In the genomic region with DNA sequence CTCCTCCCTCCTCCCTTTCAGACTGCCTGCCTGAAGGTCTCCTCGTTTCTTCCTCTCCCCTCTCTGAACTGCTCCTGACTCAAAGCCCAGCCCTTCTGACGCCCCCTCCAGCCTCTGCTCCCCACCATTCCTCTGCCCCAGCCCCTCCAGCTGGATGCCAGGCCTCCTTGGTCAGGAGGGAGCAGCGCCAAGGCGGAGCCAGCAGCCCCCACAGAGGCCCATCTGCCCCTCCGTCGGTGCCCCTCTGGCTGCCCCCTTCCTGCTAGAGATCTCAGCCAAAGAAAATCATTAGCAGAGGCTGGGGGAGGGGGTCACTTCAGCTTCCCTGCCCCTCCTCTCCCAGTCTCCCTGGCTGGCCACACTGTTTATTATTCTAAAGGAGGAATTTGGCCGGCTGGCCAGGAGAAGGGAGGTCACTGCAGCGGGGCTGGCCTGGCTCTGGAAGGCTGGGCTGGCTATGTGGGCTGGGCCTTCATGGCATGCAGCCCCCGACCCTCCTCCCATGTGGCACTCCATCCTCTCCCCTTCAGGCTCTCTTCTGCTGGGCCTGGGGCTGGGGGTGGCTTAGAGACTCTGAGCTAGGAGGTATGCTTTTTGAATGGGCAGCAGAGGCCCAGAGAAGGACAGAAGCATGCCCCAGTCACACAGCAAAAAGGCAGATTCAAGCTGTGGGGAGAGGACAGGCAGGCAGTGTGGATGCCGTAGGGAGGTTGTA, we compare ENCODE assay signal across 7 cellular contexts. TPM values are rescaled to one million over a fixed set of nuclear protein-coding genes. Genes with fewer than 3 reads are reported as not detected.
DNase-seq lines count a peak whose midpoint lies in the region; ATAC-seq lines count a peak whose summit lies in the region.

No MANE protein-coding gene starts in this region.

- H3K27ac ChIP-seq in esophagus (ENCODE audit: low read depth in 2 of 2, low read length in 1 of 2) (peak overlapping the region; percentile 66 to 71), urinary bladder (ENCODE audit: low read depth) (peak overlapping the region; percentile 50)

- 52 to 55% methylated on average over 10 of the region's 10 CpGs for WGBS in esophagus, 2 donors
- 16% methylated on average over 10 of the region's 10 CpGs for WGBS in urinary bladder

- POLR2A ChIA-PET in naive thymus-derived CD8-positive, alpha-beta T cell (lab: Charles Lee), result interaction anchor here (0.6 kb wide), 1 partner anchor 279 kb away, joined by 7 read pairs; no protein-coding TSS in a partner anchor

- H3K9ac ChIP-seq in NT2/D1 (ENCODE audit: insufficient read length, low read depth), result peak overlapping the region; percentile 44

- H3K4me3 Mint-ChIP-seq in naive thymus-derived CD8-positive, alpha-beta T cell, result no peak overlapping the region

- DNase-seq in NT2/D1 (ENCODE audit: low read depth, low spot score) (no peak), mucosa of gallbladder (ENCODE audit: low spot score) (peak; percentile 61), NOMO-1 treated with dmso at 0.1 percent for 144 hours (lab: John Stamatoyannopoulos, UW; ENCODE audit: unreplicated experiment) (no peak)
- no peak for DNase-seq in naive thymus-derived CD8-positive, alpha-beta T cell

- H3K36me3 ChIP-seq in NT2/D1 (ENCODE audit: insufficient read depth, insufficient read length, low read length), result peaks cover 34% of the 10 kb centered on the region
- no peaks in the 10 kb centered on the region for H3K36me3 ChIP-seq in esophagus (ENCODE audit: control insufficient read depth in 2 of 2, insufficient read depth in 2 of 2, low read length in 1 of 2)
- no peaks in the 10 kb centered on the region for H3K36me3 ChIP-seq in urinary bladder (ENCODE audit: insufficient read depth)

- peak overlapping the region in 2 of 10 donors; percentile 24 to 25 for H3K27ac Mint-ChIP-seq in naive thymus-derived CD8-positive, alpha-beta T cell

- ATAC-seq in GM18861 (IDR thresholded peaks at IDR 0.05; ENCODE audit: unreplicated experiment), result no peak
- ATAC-seq in naive thymus-derived CD8-positive, alpha-beta T cell, result no peak

- H3K36me3 Mint-ChIP-seq in naive thymus-derived CD8-positive, alpha-beta T cell, result no peaks in the 10 kb centered on the region

- no peaks in the 10 kb centered on the region for H3K9me3 ChIP-seq in NT2/D1 (ENCODE audit: insufficient read depth, low read length)
- no peaks in the 10 kb centered on the region for H3K9me3 ChIP-seq in esophagus (ENCODE audit: control insufficient read depth in 2 of 2, insufficient read depth in 1 of 2, low read depth in 1 of 2, low read length in 1 of 2)

- peaks cover 9% of the 10 kb centered on the region for H3K27me3 ChIP-seq in NT2/D1 (ENCODE audit: insufficient read depth, insufficient read length)
- no peaks in the 10 kb centered on the region for H3K27me3 ChIP-seq in esophagus (ENCODE audit: control insufficient read depth in 1 of 2, insufficient read depth in 2 of 2, low read length in 2 of 2)

- peaks cover 0 to 5% (median 2%) of the 10 kb centered on the region in 4 donors for H3K4me1 Mint-ChIP-seq in naive thymus-derived CD8-positive, alpha-beta T cell

- no peak overlapping the region for H3K4me3 ChIP-seq in NT2/D1 (ENCODE audit: insufficient read length, low read depth)
- H3K4me3 ChIP-seq in esophagus (ENCODE audit: low read depth in 1 of 2, low read length in 2 of 2), result no peak overlapping the region
- no peak overlapping the region for H3K4me3 ChIP-seq in urinary bladder (ENCODE audit: low read depth, low read length)

- peaks cover 0 to 4% (median 0%) of the 10 kb centered on the region in 5 donors for H3K27me3 Mint-ChIP-seq in naive thymus-derived CD8-positive, alpha-beta T cell

- H3K9me3 Mint-ChIP-seq in naive thymus-derived CD8-positive, alpha-beta T cell, result no peaks in the 10 kb centered on the region

- peaks cover 43% of the 10 kb centered on the region for H3K4me1 ChIP-seq in NT2/D1 (ENCODE audit: insufficient read depth, insufficient read length)
- H3K4me1 ChIP-seq in esophagus (ENCODE audit: control insufficient read depth in 2 of 2, insufficient read depth in 2 of 2, low read length in 1 of 2), result peaks cover 3 to 25% of the 10 kb centered on the region in 2 donors
- H3K4me1 ChIP-seq in urinary bladder (ENCODE audit: insufficient read depth), result no peaks in the 10 kb centered on the region

RNA-seq across cellular contexts. Expression of a gene that starts 16.9 kb away (rescaled TPM):
- polyA plus RNA-seq in esophagus (1 to 10 TPM; 7.9 to 9.6 TPM), urinary bladder (79.4 TPM)
- total RNA-seq in mucosa of gallbladder (97.8 TPM), urinary bladder (112 TPM)
- total RNA-seq in naive thymus-derived CD8-positive, alpha-beta T cell, result under 1 TPM; 0.47 to 0.49 TPM
- polyA plus RNA-seq in naive thymus-derived CD8-positive, alpha-beta T cell, result under 1 TPM in 2 of 3 donors, not detected in 1; 0.31 to 0.57 TPM

RNA-seq across cellular contexts. Expression of a gene that starts 27.9 kb away (rescaled TPM):
- polyA plus RNA-seq in esophagus, result under 1 TPM in 1 of 2 donors, not detected in 1; 0.08 TPM
- total RNA-seq in mucosa of gallbladder, result 0.29 TPM
- 0.21 TPM for total RNA-seq in urinary bladder
- polyA plus RNA-seq in urinary bladder, result not detected
- not detected for total RNA-seq in naive thymus-derived CD8-positive, alpha-beta T cell
- not detected for polyA plus RNA-seq in naive thymus-derived CD8-positive, alpha-beta T cell

RNA-seq across cellular contexts. Expression of a gene that starts 51.2 kb away (rescaled TPM):
- polyA plus RNA-seq in esophagus, result not detected
- total RNA-seq in mucosa of gallbladder, result not detected
- total RNA-seq in urinary bladder, result not detected
- 0.01 TPM for polyA plus RNA-seq in urinary bladder
- total RNA-seq in naive thymus-derived CD8-positive, alpha-beta T cell, result not detected
- polyA plus RNA-seq in naive thymus-derived CD8-positive, alpha-beta T cell, result not detected

RNA-seq across cellular contexts. Expression of a gene that starts 52.4 kb away (rescaled TPM):
- polyA plus RNA-seq in esophagus (1 to 10 TPM; 2.0 to 4.9 TPM), urinary bladder (15.8 TPM)
- total RNA-seq in mucosa of gallbladder (91.9 TPM), urinary bladder (24.5 TPM)
- total RNA-seq in naive thymus-derived CD8-positive, alpha-beta T cell, result 1 to 10 TPM; 1.0 to 1.5 TPM
- polyA plus RNA-seq in naive thymus-derived CD8-positive, alpha-beta T cell, result under 1 TPM; 0.07 to 0.82 (median 0.55) TPM

Comparison
In these comparisons a context has a peak if more than half of its experiments do, and no peak if none do; other contexts are left out.
1. RNA of a gene that starts 16.9 kb away (total RNA-seq): 112 TPM in urinary bladder (single experiment) and 97.8 TPM in mucosa of gallbladder (single experiment); 0.47 to 0.49 TPM in naive thymus-derived CD8-positive, alpha-beta T cell; every median in the first group is over 10 times any median in the second.